Comparison of ENCODE assay signal across 19 cellular contexts in the genomic region with DNA sequence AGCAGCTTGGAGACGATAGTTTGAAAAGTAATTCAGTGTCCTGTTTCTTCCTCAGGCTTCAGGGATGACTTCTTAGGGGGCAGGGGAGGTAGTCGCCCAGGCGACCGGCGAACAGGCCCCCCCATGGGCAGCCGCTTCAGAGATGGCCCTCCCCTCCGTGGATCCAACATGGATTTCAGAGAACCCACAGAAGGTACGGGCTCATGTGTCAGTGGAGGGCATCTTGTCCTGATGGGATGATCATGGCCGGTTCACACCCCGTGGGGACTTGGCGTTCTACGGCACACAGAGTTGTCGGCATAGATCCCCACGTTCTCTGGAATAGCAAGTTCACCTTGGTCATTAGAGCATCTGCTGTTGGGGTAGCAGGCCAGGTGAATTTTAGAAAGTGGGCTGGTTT. TPM values are rescaled to one million over a fixed set of nuclear protein-coding genes. Genes with fewer than 3 reads are reported as not detected.
DNase-seq lines count a peak whose midpoint lies in the region; ATAC-seq lines count a peak whose summit lies in the region.
"Had no signal": no experiment of that assay in that cellular context is flagged by ENCODE, and none has a peak within 500 bp of the region (broad histone marks: within the 10 kb centered on the region; RNA-seq: fewer than 3 reads in every experiment).

No MANE protein-coding gene starts in this region.

- peaks cover 72% of the 10 kb centered on the region for H3K36me3 Mint-ChIP-seq in stimulated activated naive CD8-positive, alpha-beta T cell treated with anti-CD3 and anti-CD28 coated beads, Interleukin-15, Interleukin-2, amounts not matched to agents 100 ng/mL and 50 ng/mL, for 24 hours (ENCODE audit: low read depth)
- peaks cover 55% of the 10 kb centered on the region for H3K36me3 Mint-ChIP-seq in activated naive CD8-positive, alpha-beta T cell treated with anti-CD3 and anti-CD28 coated beads, Interleukin-2, amount 50 U/mL, for 24 hours (ENCODE audit: low read depth)
- H3K36me3 Mint-ChIP-seq in naive thymus-derived CD4-positive, alpha-beta T cell, result peaks cover 4 to 26% (median 19%) of the 10 kb centered on the region in 5 donors

- intact Hi-C loops in naive thymus-derived CD4-positive, alpha-beta T cell (cut with micrococcal nuclease), result no loop called here

- H3K4me3 Mint-ChIP-seq in stimulated activated naive CD8-positive, alpha-beta T cell treated with anti-CD3 and anti-CD28 coated beads, Interleukin-15, Interleukin-2, amounts not matched to agents 100 ng/mL and 50 ng/mL, for 24 hours, result no peak overlapping the region
- no peak overlapping the region for H3K4me3 Mint-ChIP-seq in activated naive CD8-positive, alpha-beta T cell treated with anti-CD3 and anti-CD28 coated beads, Interleukin-2, amount 50 U/mL, for 24 hours
- H3K4me3 Mint-ChIP-seq in naive thymus-derived CD4-positive, alpha-beta T cell, result no peak overlapping the region
- H3K4me3 Mint-ChIP-seq: H9 had no signal

- no peak for ATAC-seq in stimulated activated naive CD8-positive, alpha-beta T cell treated with anti-CD3 and anti-CD28 coated beads, Interleukin-15, Interleukin-2, amounts not matched to agents 100 U/mL and 50 U/mL, for 24 hours
- ATAC-seq in activated naive CD8-positive, alpha-beta T cell treated with anti-CD3 and anti-CD28 coated beads, Interleukin-2, amount 50 U/mL, for 24 hours, result no peak
- no peak for ATAC-seq in naive thymus-derived CD4-positive, alpha-beta T cell
- ATAC-seq in HG03108 (IDR thresholded peaks at IDR 0.05; ENCODE audit: unreplicated experiment), result no peak
- ATAC-seq: body of pancreas had no signal

- no peaks in the 10 kb centered on the region for H3K27me3 Mint-ChIP-seq in stimulated activated naive CD8-positive, alpha-beta T cell treated with anti-CD3 and anti-CD28 coated beads, Interleukin-15, Interleukin-2, amounts not matched to agents 100 ng/mL and 50 ng/mL, for 24 hours
- no peaks in the 10 kb centered on the region for H3K27me3 Mint-ChIP-seq in activated naive CD8-positive, alpha-beta T cell treated with anti-CD3 and anti-CD28 coated beads, Interleukin-2, amount 50 U/mL, for 24 hours
- no peaks in the 10 kb centered on the region for H3K27me3 Mint-ChIP-seq in naive thymus-derived CD4-positive, alpha-beta T cell

- no peak for DNase-seq in stimulated activated naive CD8-positive, alpha-beta T cell treated with anti-CD3 and anti-CD28 coated beads, Interleukin-15, Interleukin-2, amounts not matched to agents 100 U/mL and 50 U/mL, for 24 hours
- no peak for DNase-seq in activated naive CD8-positive, alpha-beta T cell treated with anti-CD3 and anti-CD28 coated beads, Interleukin-2, amount 50 U/mL, for 24 hours
- DNase-seq in naive thymus-derived CD4-positive, alpha-beta T cell, result no peak
- DNase-seq in NCI-H526 treated with DMSO at 0.1 percent for 48 hours (lab: John Stamatoyannopoulos, UW) (no peak), dedifferentiated amniotic fluid mesenchymal stem cell (ENCODE audit: extremely low spot score) (no peak)
- DNase-seq: body of pancreas, cortex of kidney, DND-41, foreskin melanocyte, H9, IMR-90, NCI-H2029, NCI-H510A, right cardiac atrium, stomach had no signal

- no peaks in the 10 kb centered on the region for H3K9me3 Mint-ChIP-seq in stimulated activated naive CD8-positive, alpha-beta T cell treated with anti-CD3 and anti-CD28 coated beads, Interleukin-15, Interleukin-2, amounts not matched to agents 100 ng/mL and 50 ng/mL, for 24 hours
- no peaks in the 10 kb centered on the region for H3K9me3 Mint-ChIP-seq in activated naive CD8-positive, alpha-beta T cell treated with anti-CD3 and anti-CD28 coated beads, Interleukin-2, amount 50 U/mL, for 24 hours
- peaks cover 0 to 3% (median 0%) of the 10 kb centered on the region in 11 donors for H3K9me3 Mint-ChIP-seq in naive thymus-derived CD4-positive, alpha-beta T cell
- H3K9me3 Mint-ChIP-seq: activated T-helper 2 cell treated with anti-CD3 and anti-CD28 coated beads, Interferon-gamma antibody, Interleukin-2, Interleukin-4, amounts not matched to agents 10 μg/mL and 5 μg/mL and 100 μg/mL, durations not matched to agents 14 hours and 24 hours and 36 hours; H9 had no signal

- no peak overlapping the region for H3K4me3 ChIP-seq in naive thymus-derived CD4-positive, alpha-beta T cell (ENCODE audit: low read length)
- H3K4me3 ChIP-seq: body of pancreas, stomach, vagina had no signal

- peak overlapping the region; percentile 30 for H3K27ac ChIP-seq in naive thymus-derived CD4-positive, alpha-beta T cell (ENCODE audit: low read depth, low read length)
- H3K27ac ChIP-seq: body of pancreas, stomach, vagina had no signal

- H3K27ac Mint-ChIP-seq in stimulated activated naive CD8-positive, alpha-beta T cell treated with anti-CD3 and anti-CD28 coated beads, Interleukin-15, Interleukin-2, amounts not matched to agents 100 ng/mL and 50 ng/mL, for 24 hours, result peak overlapping the region; percentile 85
- H3K27ac Mint-ChIP-seq in activated naive CD8-positive, alpha-beta T cell treated with anti-CD3 and anti-CD28 coated beads, Interleukin-2, amount 50 U/mL, for 24 hours, result peak overlapping the region; percentile 70
- peak overlapping the region in 8 of 9 donors; percentile 10 to 88 (median 67) for H3K27ac Mint-ChIP-seq in naive thymus-derived CD4-positive, alpha-beta T cell
- H3K27ac Mint-ChIP-seq: activated T-helper 2 cell treated with anti-CD3 and anti-CD28 coated beads, Interferon-gamma antibody, Interleukin-2, Interleukin-4, amounts not matched to agents 10 μg/mL and 5 μg/mL and 100 μg/mL, durations not matched to agents 14 hours and 24 hours and 36 hours had no signal

- H3K9me3 ChIP-seq in naive thymus-derived CD4-positive, alpha-beta T cell (ENCODE audit: control insufficient read depth in 2 of 3, low read length in 3 of 3), result no peaks in the 10 kb centered on the region
- H3K9me3 ChIP-seq: body of pancreas, stomach, vagina had no signal

- POLR2A ChIA-PET in naive thymus-derived CD4-positive, alpha-beta T cell (lab: Charles Lee), result interaction anchor here (1.1 kb wide), 1 partner anchor 19 kb away, joined by 4 read pairs; no protein-coding TSS in a partner anchor

- peaks cover 27 to 71% (median 27%) of the 10 kb centered on the region in 3 experiments for H3K36me3 ChIP-seq in naive thymus-derived CD4-positive, alpha-beta T cell (ENCODE audit: control insufficient read depth in 2 of 3, insufficient read depth in 3 of 3, low read length in 3 of 3)

- CTCF ChIA-PET in naive thymus-derived CD4-positive, alpha-beta T cell (lab: Charles Lee), result interaction anchor here (1.2 kb wide), 1 partner anchor 13 kb away, joined by 4 read pairs; no protein-coding TSS in a partner anchor

- no peaks in the 10 kb centered on the region for H3K4me1 ChIP-seq in naive thymus-derived CD4-positive, alpha-beta T cell (ENCODE audit: control insufficient read depth in 2 of 2, insufficient read depth in 2 of 2, low read length in 2 of 2)
- H3K4me1 ChIP-seq: body of pancreas, stomach, vagina had no signal

- no peaks in the 10 kb centered on the region for H3K27me3 ChIP-seq in naive thymus-derived CD4-positive, alpha-beta T cell (ENCODE audit: control insufficient read depth in 2 of 2, insufficient read depth in 2 of 2, low read length in 2 of 2)
- H3K27me3 ChIP-seq: body of pancreas, stomach, vagina had no signal

- peaks cover 20% of the 10 kb centered on the region for H3K4me1 Mint-ChIP-seq in stimulated activated naive CD8-positive, alpha-beta T cell treated with anti-CD3 and anti-CD28 coated beads, Interleukin-15, Interleukin-2, amounts not matched to agents 100 ng/mL and 50 ng/mL, for 24 hours (ENCODE audit: low read depth)
- H3K4me1 Mint-ChIP-seq in activated naive CD8-positive, alpha-beta T cell treated with anti-CD3 and anti-CD28 coated beads, Interleukin-2, amount 50 U/mL, for 24 hours, result peaks cover 19% of the 10 kb centered on the region
- H3K4me1 Mint-ChIP-seq in naive thymus-derived CD4-positive, alpha-beta T cell, result peaks cover 0 to 18% (median 5%) of the 10 kb centered on the region in 7 donors

RNA-seq across cellular contexts. Expression of a gene that starts 15.1 kb away (rescaled TPM):
- total RNA-seq in naive thymus-derived CD4-positive, alpha-beta T cell, result 10 to 100 TPM in 3 of 5 experiments, 1 to 10 TPM in 2; 2.6 to 67.0 (median 10.5) TPM
- polyA plus RNA-seq in naive thymus-derived CD4-positive, alpha-beta T cell, result 1 to 10 TPM in 1 of 2 donors, under 1 TPM in 1; 0.69 to 1.5 TPM

RNA-seq across cellular contexts. Expression of a gene that starts 20.5 kb away (rescaled TPM):
- total RNA-seq in naive thymus-derived CD4-positive, alpha-beta T cell, result 100 to 1,000 TPM; 163 to 284 (median 223) TPM
- polyA plus RNA-seq in naive thymus-derived CD4-positive, alpha-beta T cell, result 100 to 1,000 TPM; 256 to 280 TPM

RNA-seq across cellular contexts. Expression of a gene that starts 59.5 kb away (rescaled TPM):
- total RNA-seq in naive thymus-derived CD4-positive, alpha-beta T cell, result 10 to 100 TPM; 12.0 to 51.7 (median 15.2) TPM
- polyA plus RNA-seq in naive thymus-derived CD4-positive, alpha-beta T cell, result 10 to 100 TPM; 21.4 to 23.7 TPM
